Comparison of ENCODE assay signal across 9 cellular contexts in genomic region chrX:119753639-119754257, GRCh38. TPM values are rescaled to one million over a fixed set of nuclear protein-coding genes. Genes with fewer than 3 reads are reported as not detected.
DNase-seq lines count a peak whose midpoint lies in the region; ATAC-seq lines count a peak whose summit lies in the region.
"Had no signal": no experiment of that assay in that cellular context is flagged by ENCODE, and none has a peak within 500 bp of the region (broad histone marks: within the 10 kb centered on the region; RNA-seq: fewer than 3 reads in every experiment).

No MANE protein-coding gene starts in this region.

- in situ Hi-C loops in GM23248 (cut with MboI): no loop called here

- no peaks in the 10 kb centered on the region for H3K36me3 Mint-ChIP-seq in stimulated activated naive CD8-positive, alpha-beta T cell treated with anti-CD3 and anti-CD28 coated beads, Interleukin-15, Interleukin-2, amounts not matched to agents 100 ng/mL and 50 ng/mL, for 24 hours (ENCODE audit: low read depth)

- no peaks in the 10 kb centered on the region for H3K27me3 ChIP-seq in BLaER1
- no peaks in the 10 kb centered on the region for H3K27me3 ChIP-seq in GM23248 (replicated peaks; ENCODE audit: insufficient read depth)

- H3K9me3 Mint-ChIP-seq in stimulated activated naive CD8-positive, alpha-beta T cell treated with anti-CD3 and anti-CD28 coated beads, Interleukin-15, Interleukin-2, amounts not matched to agents 100 ng/mL and 50 ng/mL, for 24 hours: no peaks in the 10 kb centered on the region

- no peak overlapping the region for H2AFZ ChIP-seq in GM23248

- H3K36me3 ChIP-seq in BLaER1 (no peaks in the 10 kb centered on the region), GM23248 (ENCODE audit: low read depth) (no peaks in the 10 kb centered on the region)

- H3K4me3 ChIP-seq in BLaER1 (no peak overlapping the region), GM23248 (no peak overlapping the region)

- no peaks in the 10 kb centered on the region for H3K79me2 ChIP-seq in GM23248 (ENCODE audit: insufficient read depth)

- DNase-seq in GM23248 (peak; percentile 59), NOMO-1 (lab: John Stamatoyannopoulos, UW; ENCODE audit: unreplicated experiment in 2 of 2) (peak; percentile 27 to 68), glomerular endothelial cell (ENCODE audit: extremely low read depth, low read depth, low spot score) (peak; percentile 33), A172 (ENCODE audit: low spot score) (no peak)
- DNase-seq in activated T-cell treated with anti-CD3 and anti-CD28 coated beads, Interleukin-2, amount 50 U/mL, for 48 hours: peak; percentile 38 to 47

- H4K20me1 ChIP-seq in BLaER1: peaks cover 2% of the 10 kb centered on the region; the same call in 1 of the 2 replicates
- no peaks in the 10 kb centered on the region for H4K20me1 ChIP-seq in GM23248 (ENCODE audit: insufficient read depth)

- H3K4me2 ChIP-seq in BLaER1 (peak overlapping the region; percentile 4; the same call in 1 of the 2 replicates), GM23248 (ENCODE audit: unreplicated experiment) (no peak overlapping the region)

- H3K9me3 ChIP-seq in BLaER1: 0 out of 2 replicates have a peak, but pooled peaks cover 6% of the 10 kb centered on the region
- no peaks in the 10 kb centered on the region for H3K9me3 ChIP-seq in GM23248 (ENCODE audit: low read depth)

- H3K27ac ChIP-seq in BLaER1 (no peak overlapping the region; the same call in 1 of the 2 replicates), GM23248 (no peak overlapping the region)

- no peaks in the 10 kb centered on the region for H3F3A ChIP-seq in GM23248 (ENCODE audit: insufficient read depth)

- no peak for ATAC-seq in HG03135 (IDR thresholded peaks at IDR 0.05; ENCODE audit: unreplicated experiment)

- peaks cover 48% of the 10 kb centered on the region for H3K4me1 Mint-ChIP-seq in stimulated activated naive CD8-positive, alpha-beta T cell treated with anti-CD3 and anti-CD28 coated beads, Interleukin-15, Interleukin-2, amounts not matched to agents 100 ng/mL and 50 ng/mL, for 24 hours (ENCODE audit: low read depth)

- H3K4me1 ChIP-seq in BLaER1: peaks cover 54% of the 10 kb centered on the region
- H3K4me1 ChIP-seq in GM23248 (ENCODE audit: insufficient read depth): no peaks in the 10 kb centered on the region

- no peak overlapping the region for H3K9ac ChIP-seq in BLaER1
- H3K9ac ChIP-seq in GM23248: no peak overlapping the region

- H3K9me2 ChIP-seq in GM23248 (ENCODE audit: insufficient read depth): no peaks in the 10 kb centered on the region

- no peak overlapping the region for H3K4me3 Mint-ChIP-seq in stimulated activated naive CD8-positive, alpha-beta T cell treated with anti-CD3 and anti-CD28 coated beads, Interleukin-15, Interleukin-2, amounts not matched to agents 100 ng/mL and 50 ng/mL, for 24 hours

- WGBS in GM23248 (ENCODE audit: low coverage in 1 of 2, low lambda C conversion rate in 2 of 2, missing lambda C conversion rate in 2 of 2), 2 experiments: 50 to 53% methylated on average over 5 to 8 of the region's 8 CpGs

- H3K27ac Mint-ChIP-seq in stimulated activated naive CD8-positive, alpha-beta T cell treated with anti-CD3 and anti-CD28 coated beads, Interleukin-15, Interleukin-2, amounts not matched to agents 100 ng/mL and 50 ng/mL, for 24 hours: peak overlapping the region; percentile 91

- H3K27me3 Mint-ChIP-seq in stimulated activated naive CD8-positive, alpha-beta T cell treated with anti-CD3 and anti-CD28 coated beads, Interleukin-15, Interleukin-2, amounts not matched to agents 100 ng/mL and 50 ng/mL, for 24 hours: no peaks in the 10 kb centered on the region

RNA-seq across cellular contexts. Expression of gene SOWAHD, which starts 4.6 kb away (rescaled TPM):
- 0.22 TPM in 1 of 2 replicates, not detected in the other for total RNA-seq in GM23248 (2014; rRNA removed; shearing (Covaris generic))
- polyA plus RNA-seq in GM23248 (2016; fragmentation: Nextera tagmentation; extraction: Ambion mirVana): 0.41 TPM in 1 of 2 replicates, not detected in the other
- total RNA-seq in glomerular endothelial cell: not detected in 2 replicates
- total RNA-seq in A172 (2014; rRNA removed; shearing (Covaris generic)): 0.72 TPM in 1 of 2 replicates, not detected in the other
- total RNA-seq: pulmonary artery endothelial cell had no signal

RNA-seq across cellular contexts. Expression of gene RPL39, which starts 37.7 kb away (rescaled TPM):
- total RNA-seq in GM23248 (2014; rRNA removed; shearing (Covaris generic)): 3,406 and 4,073 TPM in 2 replicates
- 1,028 and 1,060 TPM in 2 replicates for polyA plus RNA-seq in GM23248 (2016; fragmentation: Nextera tagmentation; extraction: Ambion mirVana)
- 3,643 and 8,776 TPM in 2 replicates for total RNA-seq in glomerular endothelial cell
- 1,038 and 3,069 TPM in 2 replicates for total RNA-seq in A172 (2014; rRNA removed; shearing (Covaris generic))
